Comparison of ENCODE assay signal across 8 cellular contexts in genomic region chr5:15008476-15008875, GRCh38.
A peak's percentile ranks its signal among the peaks of the same experiment; 100 is the strongest.
DNase-seq lines count a peak whose midpoint lies in the region; ATAC-seq and TF ChIP-seq lines count a peak whose summit lies in the region.

No MANE protein-coding gene starts in this region.

- CTCF ChIA-PET in A673 (lab: Charles Lee): no interaction called here

- DNase-seq in A673 (ENCODE audit: low spot score): peak; percentile 81
- peak; percentile 95 for DNase-seq in LoVo (ENCODE audit: low spot score)
- peak; percentile 96 for DNase-seq in brain pericyte (ENCODE audit: low read depth, low spot score)
- peak; percentile 90 to 92 for DNase-seq in left lung
- DNase-seq in vagina (ENCODE audit: extremely low spot score in 2 of 2): peak in 1 of 2 donors; percentile 98
- DNase-seq in GM20000 (ENCODE audit: low spot score): no peak
- no peak for DNase-seq in central memory CD4-positive, alpha-beta T cell

- no peak for TF ChIP-seq POLR2A in vagina (IDR thresholded peaks at IDR 0.05)

- H3K4me1 ChIP-seq in A673 (ENCODE audit: insufficient read depth, low read length, poor library complexity, severe bottlenecking): peaks cover 5% of the 10 kb centered on the region
- peaks cover 0 to 19% of the 10 kb centered on the region in 2 donors for H3K4me1 ChIP-seq in left lung
- H3K4me1 ChIP-seq in vagina: peaks cover 31% of the 10 kb centered on the region

- ATAC-seq in left lung: peak; percentile 94
- no peak for ATAC-seq in HG03342 (IDR thresholded peaks at IDR 0.05; ENCODE audit: unreplicated experiment)

- H3K36me3 ChIP-seq in A673 (ENCODE audit: insufficient read depth, low read length, poor library complexity, severe bottlenecking) (no peaks in the 10 kb centered on the region), left lung (no peaks in the 10 kb centered on the region), vagina (no peaks in the 10 kb centered on the region)

- POLR2A ChIA-PET in A673 (lab: Charles Lee; ENCODE audit: low non-redundant PET): no interaction called here

- H3K9me3 ChIP-seq in A673 (ENCODE audit: low read depth, low read length, poor library complexity, severe bottlenecking) (no peaks in the 10 kb centered on the region), left lung (no peaks in the 10 kb centered on the region), vagina (no peaks in the 10 kb centered on the region)

- intact Hi-C loops in A673 (cut with micrococcal nuclease; ENCODE audit: unreplicated experiment) (loop anchor here (10.0 kb wide), 1 partner anchor 1024 kb away; no protein-coding TSS in a partner anchor), left lung (cut with DNase I) (no loop called here), vagina (cut with DNase I) (no loop called here)

- no TSS peak for BruUV-seq in A673 (replicated peaks; lab: Mats Ljungman, UMichigan)

- H3K4me3 ChIP-seq in A673 (ENCODE audit: low read depth, low read length, poor library complexity, severe bottlenecking): no peak overlapping the region
- no peak overlapping the region for H3K4me3 ChIP-seq in left lung
- no peak overlapping the region for H3K4me3 ChIP-seq in vagina

- TF ChIP-seq CTCF in A673 (conservative IDR thresholded peaks at IDR 0.05; ENCODE audit: low read depth, low read length): no peak
- TF ChIP-seq CTCF in left lung (IDR thresholded peaks at IDR 0.05): no peak
- no peak for TF ChIP-seq CTCF in vagina (IDR thresholded peaks at IDR 0.05)
- TF ChIP-seq CTCF in GM20000 (IDR thresholded peaks at IDR 0.05; ENCODE audit: extremely low read depth, missing control alignments): no peak

- no peaks in the 10 kb centered on the region for H3K27me3 ChIP-seq in A673 (replicated peaks; ENCODE audit: insufficient read depth, low read depth, low read length, poor library complexity)
- H3K27me3 ChIP-seq in left lung: no peaks in the 10 kb centered on the region
- no peaks in the 10 kb centered on the region for H3K27me3 ChIP-seq in vagina

- H3K27ac ChIP-seq in A673 (ENCODE audit: low read depth, low read length, poor library complexity, severe bottlenecking): no peak overlapping the region
- peak overlapping the region in 1 of 2 donors; percentile 77 for H3K27ac ChIP-seq in left lung
- peak overlapping the region; percentile 45 for H3K27ac ChIP-seq in vagina

Comparison
In these comparisons a context has a peak if more than half of its experiments do, and no peak if none do; other contexts are left out.
1. DNase-seq: peak in A673 (single experiment), LoVo (single experiment), brain pericyte (single experiment) and left lung (2 of 2); none in GM20000 (single experiment) and central memory CD4-positive, alpha-beta T cell (single experiment).